In the genomic region with DNA sequence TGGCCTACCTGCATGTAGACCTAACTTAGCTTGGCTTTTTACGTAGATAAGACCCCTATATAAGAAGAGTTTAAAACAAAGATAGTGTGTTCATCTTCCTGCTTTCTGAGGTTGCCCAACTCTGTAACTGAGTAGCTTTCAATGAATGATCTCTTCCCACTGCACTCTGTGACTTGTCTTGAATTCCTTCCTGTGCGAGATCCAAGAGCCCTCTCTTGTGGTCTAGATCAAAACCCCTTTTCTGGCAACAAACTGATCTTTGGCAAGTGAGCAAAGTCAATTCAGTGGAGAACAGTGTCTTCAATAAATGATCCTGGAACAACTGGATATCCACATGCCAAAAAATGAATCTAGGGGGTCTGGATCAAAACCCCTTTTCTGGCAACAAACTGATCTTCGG, we compare ENCODE assay signal across 36 cellular contexts. TPM values are rescaled to one million over a fixed set of nuclear protein-coding genes. Genes with fewer than 3 reads are reported as not detected.
DNase-seq lines count a peak whose midpoint lies in the region; ATAC-seq, FAIRE-seq and TF ChIP-seq lines count a peak whose summit lies in the region.
"Had no signal": no experiment of that assay in that cellular context is flagged by ENCODE, and none has a peak within 500 bp of the region (broad histone marks: within the 10 kb centered on the region; RNA-seq: fewer than 3 reads in every experiment).

No MANE protein-coding gene starts in this region.

- in situ Hi-C loops in IMR-90 (cut with MboI; ENCODE audit: low sequenced_read_pairs) = no loop called here

- H3K4me3 ChIP-seq in AG04450 (ENCODE audit: low read depth, low read length) (no peak overlapping the region), IMR-90 (ENCODE audit: insufficient read depth, low read depth, low read length) (no peak overlapping the region), fibroblast of mammary gland (ENCODE audit: control insufficient read depth, low read depth, low read length) (no peak overlapping the region)
- H3K4me3 ChIP-seq: colonic mucosa, HAP-1, lower lobe of right lung had no signal

- CTCF ChIA-PET in AG04450 (lab: Charles Lee) (interaction anchor here (1.5 to 2.5 kb wide), 4 partner anchors 8 to 96 kb away, joined by 3 to 14 read pairs (median 8); partner anchors contain the start of gene CFAP54), IMR-90 (lab: Yijun Ruan, JAX) (interaction anchor here (0.8 to 1.2 kb wide), 2 partner anchors 8 to 278 kb away, joined by 3 to 4 read pairs; partner anchors contain the start of gene CFAP54)

- TF ChIP-seq POLR2A in IMR-90 (IDR thresholded peaks at IDR 0.05; ENCODE audit: low read depth, low read length) = no peak

- H3K9ac ChIP-seq in IMR-90 (ENCODE audit: low read depth, low read length) = no peak overlapping the region

- no peak overlapping the region for H3K14ac ChIP-seq in IMR-90 (replicated peaks; ENCODE audit: low read depth, low read length)

- no peak overlapping the region for H4K91ac ChIP-seq in IMR-90 (ENCODE audit: insufficient read depth, low read depth, low read length)

- no TSS peak for BruUV-seq in IMR-90 (replicated peaks; lab: Mats Ljungman, UMichigan)

- H3K9me3 ChIP-seq in AG04450 (ENCODE audit: control insufficient read depth, insufficient read depth, low read length) (no peaks in the 10 kb centered on the region), IMR-90 (ENCODE audit: control insufficient read depth, insufficient read depth, low read length) (no peaks in the 10 kb centered on the region)
- H3K9me3 ChIP-seq: BE2C, colonic mucosa, HAP-1, lower lobe of right lung had no signal

- no peak overlapping the region for H2AK5ac ChIP-seq in IMR-90 (ENCODE audit: low read depth, low read length)

- H2BK20ac ChIP-seq in IMR-90 (ENCODE audit: low read depth, low read length) = no peak overlapping the region

- H2AK9ac ChIP-seq in IMR-90 (replicated peaks; ENCODE audit: low read depth, low read length, poor library complexity) = no peak overlapping the region

- dilution Hi-C loops in IMR-90 (cut with HindIII; ENCODE audit: low sequenced_read_pairs, unreplicated experiment) = no loop called here

- H3K27ac ChIP-seq in AG04450 (ENCODE audit: low read depth, low read length) (no peak overlapping the region), IMR-90 (ENCODE audit: insufficient read depth, low read length) (no peak overlapping the region)
- H3K27ac ChIP-seq: colonic mucosa, epithelial cell of prostate, HL-60, lower lobe of right lung had no signal

- no peak overlapping the region for H2BK5ac ChIP-seq in IMR-90 (ENCODE audit: low read depth, low read length, poor library complexity, severe bottlenecking)

- H3K18ac ChIP-seq in IMR-90 (ENCODE audit: low read depth, low read length) = no peak overlapping the region

- no peak for DNase-seq in AG04450 (ENCODE audit: low read depth, low spot score)
- DNase-seq in IMR-90 = peak; percentile 31
- DNase-seq in amniotic epithelial cell (ENCODE audit: low read depth) = peak; percentile 21
- DNase-seq in fibroblast of mammary gland (ENCODE audit: low read depth) = peak; percentile 75
- no peak for DNase-seq in SKM-1 treated with dmso at 0.1 percent for 144 hours (lab: John Stamatoyannopoulos, UW; ENCODE audit: unreplicated experiment)
- DNase-seq in cardiac septum (ENCODE audit: low spot score) = no peak
- DNase-seq in D721Med (ENCODE audit: insufficient read length, low spot score) = no peak
- DNase-seq: activated CD4-positive, alpha-beta T cell treated with anti-CD3 and anti-CD28 coated beads, Interleukin-2, amount 50 U/mL, for 4 hours; activated CD8-positive, alpha-beta memory T cell treated with anti-CD3 and anti-CD28 coated beads, Interleukin-2, amount 50 U/mL, for 4 hours; activated naive CD4-positive, alpha-beta T cell treated with Interleukin-2 at 50 U/mL for 16 hours; amygdala; BE2C; CD8-positive, alpha-beta T cell; colonic mucosa; DMS 273 treated with DMSO at 0.1 percent for 48 hours; effector CD4-positive, alpha-beta T cell; kidney glomerular epithelial cell; lower lobe of right lung; NCI-H1048; NCI-H446; NCI-H82; occipital lobe; stimulated activated naive B cell treated with anti-CD40 and anti-IgM and Interleukin-4, amounts not matched to agents 10 μg/mL and 1 μg/mL and 100 μg/mL, for 72 hours; substantia nigra; T-helper 1 cell; trophoblast cell had no signal

- H3K23ac ChIP-seq in IMR-90 (ENCODE audit: low read depth, low read length) = no peak overlapping the region

- ATAC-seq in IMR-90 (ENCODE audit: low read depth) (no peak), GM21360 (IDR thresholded peaks at IDR 0.05; ENCODE audit: unreplicated experiment) (no peak)
- ATAC-seq: CD8-positive, alpha-beta T cell; lower lobe of right lung; natural killer cell treated with Interleukin-12 subunit alpha and Interleukin-12 subunit beta and Interleukin-15 and Interleukin-18, amount 100 ng/mL, for 72 hours; stimulated activated naive B cell treated with anti-CD40 and anti-IgM and Interleukin-4, amounts not matched to agents 10 μg/mL and 1 μg/mL and 100 μg/mL, for 72 hours had no signal

- no peak for FAIRE-seq in D721Med (lab: Jason Lieb, UNC)
- FAIRE-seq: bronchial epithelial cell, frontal cortex, GM12892, RCC 7860, TTC549 had no signal

- no peak overlapping the region for H2AFZ ChIP-seq in IMR-90 (replicated peaks; ENCODE audit: low read length, poor library complexity)

- peaks cover 6% of the 10 kb centered on the region; the same call in 1 of the 2 replicates for H3K9me1 ChIP-seq in IMR-90 (ENCODE audit: insufficient read depth, low read length)

- no peak for TF ChIP-seq RAD21 in IMR-90 (IDR thresholded peaks at IDR 0.05; ENCODE audit: low read length)

- H4K5ac ChIP-seq in IMR-90 (ENCODE audit: low read depth, low read length) = no peak overlapping the region

- no peaks in the 10 kb centered on the region for H3K79me1 ChIP-seq in IMR-90 (ENCODE audit: low read depth in 1 of 2, low read length in 2 of 2)

- no peak overlapping the region for H2BK120ac ChIP-seq in IMR-90 (ENCODE audit: low read depth, low read length)

- H3K27me3 ChIP-seq in AG04450 (ENCODE audit: control insufficient read depth, insufficient read depth, low read length) (no peaks in the 10 kb centered on the region), IMR-90 (ENCODE audit: control insufficient read depth, insufficient read depth, low read length) (no peaks in the 10 kb centered on the region)
- H3K27me3 ChIP-seq: BE2C, colonic mucosa had no signal

- H2BK15ac ChIP-seq in IMR-90 (ENCODE audit: low read depth, low read length) = peak overlapping the region; percentile 75; the same call in 1 of the 3 replicates

- intact Hi-C loops in IMR-90 (cut with micrococcal nuclease) (loop anchor here (10.0 kb wide), 1 partner anchor 203 kb away; no protein-coding TSS in a partner anchor), cardiac septum (cut with DNase I) (no loop called here)

- WGBS in IMR-90 (ENCODE audit: extremely low coverage in 2 of 2, insufficient read length in 1 of 2), 2 experiments = no CpG with 5 or more reads among the region's 3 CpGs

- peak; percentile 12; the same call in 1 of the 2 replicates for TF ChIP-seq CTCF in AG04450 (IDR thresholded peaks at IDR 0.05; ENCODE audit: low read depth, low read length)
- no peak for TF ChIP-seq CTCF in IMR-90 (conservative IDR thresholded peaks at IDR 0.05; ENCODE audit: low read depth, low read length)
- peak; percentile 31 for TF ChIP-seq CTCF in fibroblast of mammary gland (conservative IDR thresholded peaks at IDR 0.05; ENCODE audit: control insufficient read depth, insufficient read depth, low read depth, low read length)
- TF ChIP-seq CTCF in D721Med (IDR thresholded peaks at IDR 0.05; ENCODE audit: insufficient read depth, missing control alignments) = no peak

- H3K56ac ChIP-seq in IMR-90 (ENCODE audit: extremely low read depth, insufficient read depth, low read length) = no peak overlapping the region

- H3K4ac ChIP-seq in IMR-90 (ENCODE audit: low read depth, low read length) = no peak overlapping the region

- POLR2A ChIA-PET in AG04450 (lab: Yijun Ruan, JAX) (interaction anchor here (0.7 kb wide), 1 partner anchor 242 kb away, joined by 3 read pairs; no protein-coding TSS in a partner anchor), IMR-90 (lab: Charles Lee; ENCODE audit: unreplicated experiment) (no interaction called here)

- no peak overlapping the region for H4K8ac ChIP-seq in IMR-90 (ENCODE audit: low read depth in 2 of 2, low read length in 2 of 2)

- H3K4me1 ChIP-seq in IMR-90 (ENCODE audit: control insufficient read depth, insufficient read depth, low read length) = peaks cover 8% of the 10 kb centered on the region
- H3K4me1 ChIP-seq: BE2C had no signal

- H3K4me2 ChIP-seq in IMR-90 (ENCODE audit: low read depth, low read length) = no peak overlapping the region

- H4K20me1 ChIP-seq in IMR-90 (ENCODE audit: insufficient read depth, low read length) = no peaks in the 10 kb centered on the region

- no peaks in the 10 kb centered on the region for H3K36me3 ChIP-seq in IMR-90 (ENCODE audit: control insufficient read depth, insufficient read depth, low read length)
- H3K36me3 ChIP-seq: BE2C, colonic mucosa, HAP-1, lower lobe of right lung had no signal

TF ChIP-seq in IMR-90, 13 proteins besides CTCF, POLR2A, EP300 and RAD21 (continues in another document):
- TF ChIP-seq RCOR1 (IDR thresholded peaks at IDR 0.05; ENCODE audit: insufficient replicate concordance, low read length) = no peak
- TF ChIP-seq RFX5 (IDR thresholded peaks at IDR 0.05; ENCODE audit: low read depth, low read length) = no peak
- TF ChIP-seq MAZ (IDR thresholded peaks at IDR 0.05; ENCODE audit: borderline replicate concordance, low read depth, low read length) = no peak
- no peak for TF ChIP-seq NFE2L2 (IDR thresholded peaks at IDR 0.05; ENCODE audit: low read depth, low read length)
- TF ChIP-seq, protein P1, sequence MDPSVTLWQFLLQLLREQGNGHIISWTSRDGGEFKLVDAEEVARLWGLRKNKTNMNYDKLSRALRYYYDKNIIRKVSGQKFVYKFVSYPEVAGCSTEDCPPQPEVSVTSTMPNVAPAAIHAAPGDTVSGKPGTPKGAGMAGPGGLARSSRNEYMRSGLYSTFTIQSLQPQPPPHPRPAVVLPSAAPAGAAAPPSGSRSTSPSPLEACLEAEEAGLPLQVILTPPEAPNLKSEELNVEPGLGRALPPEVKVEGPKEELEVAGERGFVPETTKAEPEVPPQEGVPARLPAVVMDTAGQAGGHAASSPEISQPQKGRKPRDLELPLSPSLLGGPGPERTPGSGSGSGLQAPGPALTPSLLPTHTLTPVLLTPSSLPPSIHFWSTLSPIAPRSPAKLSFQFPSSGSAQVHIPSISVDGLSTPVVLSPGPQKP (IDR thresholded peaks at IDR 0.05; ENCODE audit: borderline replicate concordance, low read depth, low read length) = no peak
- TF ChIP-seq FOS (IDR thresholded peaks at IDR 0.05; ENCODE audit: low read depth, low read length) = no peak
- no peak for TF ChIP-seq MXI1 (IDR thresholded peaks at IDR 0.05; ENCODE audit: borderline replicate concordance, low read depth, low read length)
- no peak for TF ChIP-seq CEBPB (IDR thresholded peaks at IDR 0.05; ENCODE audit: low read depth, low read length)

RNA-seq across cellular contexts. Expression of gene CFAP54, which starts 8.4 kb away (rescaled TPM):
- polyA plus RNA-seq in AG04450 (2011; rRNA removed) (0.82 and 1.2 TPM in 2 replicates), IMR-90 (2012; rRNA removed) (0.19 and 0.41 TPM in 2 replicates)
- 0.52 and 0.92 TPM in 2 replicates for polyA minus RNA-seq in AG04450 (2011; rRNA and poly(A)+ RNA removed)
- total RNA-seq in IMR-90 (2012; rRNA removed) (0.18 and 0.28 TPM in 2 replicates), cardiac septum (0.48 TPM)
- polyA plus RNA-seq in IMR-90 (2012; cell fraction: cytosol; rRNA removed) = 0.38 and 0.88 TPM in 2 replicates
- 0.35 and 0.91 TPM in 2 replicates for polyA plus RNA-seq in IMR-90 (2012; cell fraction: nucleus; rRNA removed; ENCODE audit: low replicate concordance)

Comparison
In these comparisons a context has a peak if more than half of its experiments do, and no peak if none do; other contexts are left out.
1. DNase-seq: peak in IMR-90 (single experiment), amniotic epithelial cell (single experiment) and fibroblast of mammary gland (single experiment); none in AG04450 (single experiment), SKM-1 treated with dmso at 0.1 percent for 144 hours (single experiment), cardiac septum (single experiment) and D721Med (single experiment).
2. CTCF ChIP-seq: peak in AG04450 (single experiment) and fibroblast of mammary gland (single experiment); none in IMR-90 (single experiment) and D721Med (single experiment).